15 cellular contexts compared by ENCODE assay signal in genomic region chr20:17841751-17842191, GRCh38.
DNase-seq lines count a peak whose midpoint lies in the region; ATAC-seq and TF ChIP-seq lines count a peak whose summit lies in the region.
"Had no signal": no experiment of that assay in that cellular context is flagged by ENCODE, and none has a peak within 500 bp of the region (broad histone marks: within the 10 kb centered on the region; RNA-seq: fewer than 3 reads in every experiment).

No MANE protein-coding gene starts in this region.

- H3K4me3 ChIP-seq in fibroblast of mammary gland (ENCODE audit: control insufficient read depth, low read depth, low read length) (no peak overlapping the region), mucosa of rectum (ENCODE audit: low read length in 2 of 2) (no peak overlapping the region), transverse colon (no peak overlapping the region)

- in situ Hi-C loops in transverse colon (cut with MboI; ENCODE audit: low pct_ligation_motif_present in 1 of 4, low pct_unique_long_range_greater_than_20kb in 1 of 4, low sequenced_read_pairs in 3 of 4) = no loop called here

- TF ChIP-seq POLR2A in transverse colon (IDR thresholded peaks at IDR 0.05) = no peak

- no peak for TF ChIP-seq EP300 in transverse colon (IDR thresholded peaks at IDR 0.05; ENCODE audit: low read depth)

- no peaks in the 10 kb centered on the region for H3K27me3 ChIP-seq in mucosa of rectum (ENCODE audit: control insufficient read depth in 2 of 2, insufficient read depth in 2 of 2, low read length in 2 of 2)
- H3K27me3 ChIP-seq in transverse colon = no peaks in the 10 kb centered on the region

- 57 to 76% methylated on average over 5 to 12 of the region's 12 CpGs for WGBS in transverse colon (ENCODE audit: low coverage in 1 of 2), 2 donors

- H3K4me1 ChIP-seq in mucosa of rectum (ENCODE audit: control insufficient read depth in 2 of 2, insufficient read depth in 2 of 2, low read length in 2 of 2) (peaks cover 12 to 21% of the 10 kb centered on the region in 2 donors), transverse colon (peaks cover 0 to 27% (median 9%) of the 10 kb centered on the region in 4 donors)

- H3K9ac ChIP-seq in mucosa of rectum (ENCODE audit: low read depth in 1 of 2, low read length in 2 of 2) = no peak overlapping the region

- TF ChIP-seq CTCF in fibroblast of mammary gland (conservative IDR thresholded peaks at IDR 0.05; ENCODE audit: control insufficient read depth, insufficient read depth, low read depth, low read length) (no peak), transverse colon (IDR thresholded peaks at IDR 0.05) (no peak)

- H3K27ac ChIP-seq in mucosa of rectum (ENCODE audit: low read depth in 2 of 2, low read length in 2 of 2) (peak overlapping the region; percentile 58 to 60), transverse colon (peak overlapping the region; percentile 66 to 73 (median 70))
- H3K27ac ChIP-seq: HL-60 had no signal

- no peaks in the 10 kb centered on the region for H3K36me3 ChIP-seq in mucosa of rectum (ENCODE audit: control insufficient read depth in 2 of 2, insufficient read depth in 2 of 2, low read length in 2 of 2)
- no peaks in the 10 kb centered on the region for H3K36me3 ChIP-seq in transverse colon

- ATAC-seq in HG02970 (IDR thresholded peaks at IDR 0.05; ENCODE audit: low FRiP score, unreplicated experiment) (no peak), HG03097 (IDR thresholded peaks at IDR 0.05; ENCODE audit: low FRiP score, unreplicated experiment) (no peak)

- intact Hi-C loops in transverse colon (cut with DNase I; ENCODE audit: low total_unique reads) = no loop called here

- no peaks in the 10 kb centered on the region for H3K9me3 ChIP-seq in mucosa of rectum (ENCODE audit: control insufficient read depth in 2 of 2, low read length in 2 of 2)
- no peaks in the 10 kb centered on the region for H3K9me3 ChIP-seq in transverse colon

- peak; percentile 82 for DNase-seq in M059J (ENCODE audit: low read depth)
- peak; percentile 84 for DNase-seq in fibroblast of mammary gland (ENCODE audit: low read depth)
- no peak for DNase-seq in transverse colon
- no peak for DNase-seq in activated naive CD4-positive, alpha-beta T cell treated with anti-CD3 and anti-CD28 coated beads, Interleukin-2, amount 50 U/mL, for 16 hours
- DNase-seq in activated T-cell treated with anti-CD3 and anti-CD28 coated beads for 4 hours = no peak
- DNase-seq: activated CD4-positive, alpha-beta T cell treated with anti-CD3 and anti-CD28 coated beads, Interleukin-2, amount 10 ng/mL, durations not matched to agents 7 days and 5 days; activated naive CD4-positive, alpha-beta T cell; effector CD4-positive, alpha-beta T cell; NCI-H1092 treated with DMSO at 0.1 percent for 48 hours; NCI-H748 treated with DMSO at 0.1 percent for 48 hours; stimulated activated CD4-positive, alpha-beta T cell treated with anti-CD3 and anti-CD28 coated beads, Interleukin-4, amount 100 ng/mL, for 4 hours had no signal

Comparison
In these comparisons a context has a peak if more than half of its experiments do, and no peak if none do; other contexts are left out.
1. DNase-seq: peak in M059J (single experiment) and fibroblast of mammary gland (single experiment); none in transverse colon (single experiment), activated naive CD4-positive, alpha-beta T cell treated with anti-CD3 and anti-CD28 coated beads, Interleukin-2, amount 50 U/mL, for 16 hours (single experiment) and activated T-cell treated with anti-CD3 and anti-CD28 coated beads for 4 hours (single experiment).